In genomic region chr19:1384085-1384462, GRCh38 we compare ENCODE assay signal across 8 cellular contexts. TPM values are rescaled to one million over a fixed set of nuclear protein-coding genes. Genes with fewer than 3 reads are reported as not detected.
A peak's percentile ranks its signal among the peaks of the same experiment; 100 is the strongest.
DNase-seq lines count a peak whose midpoint lies in the region; ATAC-seq, FAIRE-seq and TF ChIP-seq lines count a peak whose summit lies in the region.

No MANE protein-coding gene starts in this region.

- no peaks in the 10 kb centered on the region for H3K9me2 ChIP-seq in Loucy (replicated peaks; ENCODE audit: low read depth, low read length)

- no peak for TF ChIP-seq POLR2A in endothelial cell of umbilical vein (IDR thresholded peaks at IDR 0.05; ENCODE audit: low read depth, low read length)

- dilution Hi-C loops in endothelial cell of umbilical vein (cut with MboI; ENCODE audit: extremely low pct_ligation_motif_present, low sequenced_read_pairs): no loop called here

- H2AFZ ChIP-seq in Loucy (ENCODE audit: low read length) (peak overlapping the region; percentile 87; the same call in 1 of the 2 replicates), endothelial cell of umbilical vein (ENCODE audit: low read depth, low read length) (peak overlapping the region; percentile 74), neuron (ENCODE audit: low read depth, low read length) (peak overlapping the region; percentile 20)

- H4K20me1 ChIP-seq in Loucy (ENCODE audit: insufficient read depth, low read length, poor library complexity, severe bottlenecking) (peaks cover 4% of the 10 kb centered on the region), endothelial cell of umbilical vein (replicated peaks; ENCODE audit: control insufficient read depth, extremely low read depth, insufficient read depth, low read length) (no peaks in the 10 kb centered on the region)

- no peak for DNase-seq in endothelial cell of umbilical vein (ENCODE audit: low read depth, low spot score)
- no peak for DNase-seq in NCI-H1092 treated with DMSO at 0.1 percent for 48 hours (lab: John Stamatoyannopoulos, UW)
- DNase-seq in DMS153 (lab: John Stamatoyannopoulos, UW): no peak
- no peak for DNase-seq in SHP77 (lab: John Stamatoyannopoulos, UW)

- H3K79me2 ChIP-seq in Loucy (ENCODE audit: insufficient read depth, low read length) (peaks cover 24% of the 10 kb centered on the region), endothelial cell of umbilical vein (ENCODE audit: control insufficient read depth, insufficient read depth, low read length) (peaks cover 10% of the 10 kb centered on the region)

- peaks cover 5% of the 10 kb centered on the region for H3K4me1 ChIP-seq in Loucy (ENCODE audit: insufficient read depth, low read length, poor library complexity, severe bottlenecking)
- peaks cover 7% of the 10 kb centered on the region for H3K4me1 ChIP-seq in endothelial cell of umbilical vein (ENCODE audit: control insufficient read depth, extremely low read depth, insufficient read depth, low read length)
- peaks cover 14% of the 10 kb centered on the region for H3K4me1 ChIP-seq in neuron (ENCODE audit: insufficient read depth, low read length)

- H3K9me3 ChIP-seq in Loucy (ENCODE audit: insufficient read depth, low read depth, low read length): no peaks in the 10 kb centered on the region
- no peaks in the 10 kb centered on the region for H3K9me3 ChIP-seq in endothelial cell of umbilical vein (replicated peaks; ENCODE audit: control insufficient read depth, insufficient read depth, low read length)
- H3K9me3 ChIP-seq in neuron (ENCODE audit: low read length): no peaks in the 10 kb centered on the region

- FAIRE-seq in endothelial cell of umbilical vein (lab: Jason Lieb, UNC): no peak

- no peaks in the 10 kb centered on the region for H3K9me1 ChIP-seq in endothelial cell of umbilical vein (replicated peaks; ENCODE audit: control insufficient read depth, extremely low read depth, insufficient read depth, low read length)

- BruUV-seq in endothelial cell of umbilical vein (replicated peaks; lab: Mats Ljungman, UMichigan): no TSS peak

- ATAC-seq in GM18519 (IDR thresholded peaks at IDR 0.05; ENCODE audit: low FRiP score, unreplicated experiment) (peak; percentile 6), GM21360 (IDR thresholded peaks at IDR 0.05; ENCODE audit: unreplicated experiment) (no peak)

- H3K27ac ChIP-seq in endothelial cell of umbilical vein (ENCODE audit: insufficient read depth, low read depth, low read length): peak overlapping the region; percentile 18

- peak overlapping the region; percentile 96 for H3K4me3 ChIP-seq in Loucy (ENCODE audit: low read length, poor library complexity, severe bottlenecking)
- peak overlapping the region; percentile 69 to 84 (median 73) for H3K4me3 ChIP-seq in endothelial cell of umbilical vein (replicated peaks in 1 of 3; ENCODE audit: insufficient read depth in 1 of 3, low read depth in 1 of 3, low read length in 3 of 3)
- H3K4me3 ChIP-seq in neuron (ENCODE audit: low read length): peak overlapping the region; percentile 89

- intact Hi-C loops in endothelial cell of umbilical vein (cut with micrococcal nuclease): loop anchor here (5.0 kb wide), 1 partner anchor 67 kb away; no protein-coding TSS in a partner anchor

- TF ChIP-seq CTCF in Loucy (conservative IDR thresholded peaks at IDR 0.05; ENCODE audit: low read length): no peak
- no peak for TF ChIP-seq CTCF in endothelial cell of umbilical vein (IDR thresholded peaks at IDR 0.05; ENCODE audit: extremely low read depth in 1 of 2, insufficient read depth in 1 of 2, low read depth in 1 of 2, low read length in 2 of 2)

- H3K27me3 ChIP-seq in Loucy (ENCODE audit: insufficient read depth, low read length, poor library complexity, severe bottlenecking) (no peaks in the 10 kb centered on the region), endothelial cell of umbilical vein (ENCODE audit: control insufficient read depth in 2 of 2, insufficient read depth in 2 of 2, low read length in 2 of 2) (no peaks in the 10 kb centered on the region), neuron (ENCODE audit: insufficient read depth, low read length) (no peaks in the 10 kb centered on the region)

- POLR2A ChIA-PET in endothelial cell of umbilical vein (lab: Charles Lee): no interaction called here

- CTCF ChIA-PET in endothelial cell of umbilical vein (lab: Charles Lee): no interaction called here

- H3K36me3 ChIP-seq in Loucy (ENCODE audit: insufficient read depth, low read length) (peaks cover 1% of the 10 kb centered on the region; the same call in 1 of the 2 replicates), endothelial cell of umbilical vein (ENCODE audit: control insufficient read depth in 2 of 2, extremely low read depth in 1 of 2, insufficient read depth in 2 of 2, low read length in 2 of 2) (peaks cover 0 to 12% of the 10 kb centered on the region in 2 experiments), neuron (ENCODE audit: insufficient read depth, low read length) (peaks cover 9% of the 10 kb centered on the region)

- peak overlapping the region; percentile 83 for H3K9ac ChIP-seq in Loucy (ENCODE audit: low read depth, low read length, poor library complexity, severe bottlenecking)
- peak overlapping the region; percentile 83 for H3K9ac ChIP-seq in endothelial cell of umbilical vein (replicated peaks; ENCODE audit: extremely low read depth, insufficient read depth, low read length)

- H3F3A ChIP-seq in Loucy (ENCODE audit: low read depth): no peaks in the 10 kb centered on the region

- H3K4me2 ChIP-seq in Loucy (ENCODE audit: low read depth, low read length, poor library complexity, severe bottlenecking): peak overlapping the region; percentile 96
- H3K4me2 ChIP-seq in endothelial cell of umbilical vein (ENCODE audit: insufficient read depth, low read length): peak overlapping the region; percentile 91

TF ChIP-seq in endothelial cell of umbilical vein, 7 proteins besides CTCF, POLR2A, EP300 and RAD21:
- no peak for TF ChIP-seq EZH2 (IDR thresholded peaks at IDR 0.05; ENCODE audit: borderline replicate concordance, low read depth, low read length, severe bottlenecking)
- TF ChIP-seq GATA2 (IDR thresholded peaks at IDR 0.05; ENCODE audit: insufficient read depth, insufficient read length, low read depth, low read length): no peak
- no peak for TF ChIP-seq MYC (IDR thresholded peaks at IDR 0.05; ENCODE audit: low read depth, low read length)
- no peak for TF ChIP-seq MAX (IDR thresholded peaks at IDR 0.05; ENCODE audit: insufficient read depth, insufficient read length)
- no peak for TF ChIP-seq FOS (IDR thresholded peaks at IDR 0.05; ENCODE audit: borderline replicate concordance, insufficient read depth, low read length)
- TF ChIP-seq JUN (IDR thresholded peaks at IDR 0.05; ENCODE audit: borderline replicate concordance, insufficient read depth, insufficient read length, low read depth): no peak
- no peak for TF ChIP-seq POLR2AphosphoS5 (IDR thresholded peaks at IDR 0.05; ENCODE audit: insufficient read depth, low read depth, low read length)

RNA-seq across cellular contexts. Expression of gene NDUFS7, which starts 0.4 kb away (rescaled TPM):
- total RNA-seq in endothelial cell of umbilical vein: 95.8 and 101 TPM in 2 replicates
- 224 and 352 TPM in 2 replicates for polyA plus RNA-seq in endothelial cell of umbilical vein
- 111 and 137 TPM in 2 replicates for polyA plus RNA-seq in endothelial cell of umbilical vein (2011; cell fraction: cytosol; rRNA removed)
- 63.3 and 66.9 TPM in 2 replicates for polyA plus RNA-seq in endothelial cell of umbilical vein (2011; cell fraction: nucleus; rRNA removed)
- polyA plus RNA-seq in endothelial cell of umbilical vein (2012): 59.2 and 90.6 TPM in 2 replicates
- 31.8 and 37.6 TPM in 2 replicates for polyA minus RNA-seq in endothelial cell of umbilical vein
- 142 TPM for polyA minus RNA-seq in endothelial cell of umbilical vein (2011; cell fraction: cytosol; rRNA and poly(A)+ RNA removed)
- polyA minus RNA-seq in endothelial cell of umbilical vein (2011; cell fraction: nucleus; rRNA and poly(A)+ RNA removed): 14.0 and 19.4 TPM in 2 replicates

RNA-seq across cellular contexts. Expression of gene GAMT, which starts 17.3 kb away (rescaled TPM):
- total RNA-seq in endothelial cell of umbilical vein: 20.0 and 22.1 TPM in 2 replicates
- 36.9 and 46.8 TPM in 2 replicates for polyA plus RNA-seq in endothelial cell of umbilical vein
- 18.4 and 26.8 TPM in 2 replicates for polyA plus RNA-seq in endothelial cell of umbilical vein (2011; cell fraction: cytosol; rRNA removed)
- 10.2 and 11.8 TPM in 2 replicates for polyA plus RNA-seq in endothelial cell of umbilical vein (2011; cell fraction: nucleus; rRNA removed)
- 22.2 and 26.2 TPM in 2 replicates for polyA plus RNA-seq in endothelial cell of umbilical vein (2012)
- 14.3 and 21.7 TPM in 2 replicates for polyA minus RNA-seq in endothelial cell of umbilical vein
- polyA minus RNA-seq in endothelial cell of umbilical vein (2011; cell fraction: cytosol; rRNA and poly(A)+ RNA removed): 24.1 TPM
- polyA minus RNA-seq in endothelial cell of umbilical vein (2011; cell fraction: nucleus; rRNA and poly(A)+ RNA removed): 2.8 and 4.5 TPM in 2 replicates

RNA-seq across cellular contexts. Expression of gene DAZAP1, which starts 23.3 kb away (rescaled TPM):
- 177 and 187 TPM in 2 replicates for total RNA-seq in endothelial cell of umbilical vein
- 50.1 and 51.5 TPM in 2 replicates for polyA plus RNA-seq in endothelial cell of umbilical vein
- polyA plus RNA-seq in endothelial cell of umbilical vein (2011; cell fraction: cytosol; rRNA removed): 56.8 and 65.7 TPM in 2 replicates
- polyA plus RNA-seq in endothelial cell of umbilical vein (2011; cell fraction: nucleus; rRNA removed): 116 and 136 TPM in 2 replicates
- 91.7 and 104 TPM in 2 replicates for polyA plus RNA-seq in endothelial cell of umbilical vein (2012)
- polyA minus RNA-seq in endothelial cell of umbilical vein: 49.1 and 54.8 TPM in 2 replicates
- 45.0 TPM for polyA minus RNA-seq in endothelial cell of umbilical vein (2011; cell fraction: cytosol; rRNA and poly(A)+ RNA removed)
- 41.7 and 45.9 TPM in 2 replicates for polyA minus RNA-seq in endothelial cell of umbilical vein (2011; cell fraction: nucleus; rRNA and poly(A)+ RNA removed)

RNA-seq across cellular contexts. Expression of gene RPS15, which starts 54.1 kb away (rescaled TPM):
- 1,260 and 1,287 TPM in 2 replicates for total RNA-seq in endothelial cell of umbilical vein
- 2,646 and 3,270 TPM in 2 replicates for polyA plus RNA-seq in endothelial cell of umbilical vein
- polyA plus RNA-seq in endothelial cell of umbilical vein (2011; cell fraction: cytosol; rRNA removed): 2,566 and 2,596 TPM in 2 replicates
- 642 and 652 TPM in 2 replicates for polyA plus RNA-seq in endothelial cell of umbilical vein (2011; cell fraction: nucleus; rRNA removed)
- polyA plus RNA-seq in endothelial cell of umbilical vein (2012): 1,687 and 2,164 TPM in 2 replicates
- polyA minus RNA-seq in endothelial cell of umbilical vein: 334 and 411 TPM in 2 replicates
- polyA minus RNA-seq in endothelial cell of umbilical vein (2011; cell fraction: cytosol; rRNA and poly(A)+ RNA removed): 1,670 TPM
- 86.6 and 136 TPM in 2 replicates for polyA minus RNA-seq in endothelial cell of umbilical vein (2011; cell fraction: nucleus; rRNA and poly(A)+ RNA removed)

Comparison
In these comparisons a context has a peak if more than half of its experiments do, and no peak if none do; other contexts are left out.
1. H2AFZ ChIP-seq: peak in every context shown above with its lines; median percentile 87 in Loucy; 74 in endothelial cell of umbilical vein; 20 in neuron.